In the genomic region with DNA sequence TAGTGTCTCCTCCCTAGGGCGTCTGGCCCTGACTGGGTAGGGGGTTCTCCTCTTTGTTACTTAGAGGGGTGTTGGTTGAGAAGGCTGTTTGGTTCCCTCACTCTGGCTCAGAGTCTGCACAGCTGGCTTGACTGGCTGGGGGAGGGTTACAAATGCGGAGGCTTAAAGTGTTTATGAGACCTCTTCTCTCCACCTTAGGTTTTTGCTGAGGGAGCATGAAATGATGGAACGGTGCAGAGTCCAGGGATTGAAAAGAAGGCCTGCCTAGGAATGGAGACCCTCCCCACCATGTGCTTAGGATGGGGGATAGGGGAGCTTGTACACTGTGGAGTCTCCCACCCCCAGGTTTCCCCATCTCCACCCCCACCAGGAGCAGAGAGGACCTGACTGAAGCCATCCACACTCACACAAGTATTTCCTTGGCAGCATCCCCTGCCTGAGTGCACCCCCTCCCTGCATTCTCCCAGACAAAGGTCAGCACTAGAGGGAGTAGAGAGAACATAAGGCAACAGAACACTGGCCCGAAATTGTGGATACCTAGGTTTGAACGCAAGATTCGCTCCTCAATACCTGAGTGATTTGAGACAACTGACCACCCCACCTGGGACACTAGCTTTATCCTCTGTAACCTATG, we compare ENCODE assay signal across 8 cellular contexts. TPM values are rescaled to one million over a fixed set of nuclear protein-coding genes. Genes with fewer than 3 reads are reported as not detected.
DNase-seq lines count a peak whose midpoint lies in the region; ATAC-seq and TF ChIP-seq lines count a peak whose summit lies in the region.

No MANE protein-coding gene starts in this region.

- POLR2A ChIA-PET in AG04449 (lab: Yijun Ruan, JAX): interaction anchor here (1.1 kb wide), 1 partner anchor 32 kb away, joined by 3 read pairs; no protein-coding TSS in a partner anchor

- peak overlapping the region; percentile 91 for H3K27ac Mint-ChIP-seq in dendritic cell treated with granulocyte-macrophage colony-stimulating factor and Interleukin-4, amounts not matched to agents 40 ng/mL and 50 ng/mL, for 4 days

- H3K4me1 ChIP-seq in muscle layer of duodenum (ENCODE audit: control insufficient read depth in 1 of 2, insufficient read depth in 2 of 2, low read length in 2 of 2): peaks cover 22 to 23% of the 10 kb centered on the region in 2 donors

- no peak for DNase-seq in AG04449 (ENCODE audit: low read depth, low spot score)
- no peak for DNase-seq in NK-92 treated with Interleukin-12 subunit alpha and Interleukin-12 subunit beta, amount 100 ng/mL, for 24 hours (lab: John Stamatoyannopoulos, UW)
- DNase-seq in epidermal melanocyte (ENCODE audit: insufficient read length, low spot score): no peak
- DNase-seq in left lobe of liver (ENCODE audit: low spot score): no peak
- DNase-seq in NCI-H187 (lab: John Stamatoyannopoulos, UW): no peak

- H3K36me3 ChIP-seq in KOPT-K1 (ENCODE audit: insufficient read depth, low read length) (no peaks in the 10 kb centered on the region), muscle layer of duodenum (ENCODE audit: control insufficient read depth in 1 of 2, insufficient read depth in 2 of 2, low read length in 2 of 2) (peaks cover 0 to 3% of the 10 kb centered on the region in 2 donors)

- H3K9me3 Mint-ChIP-seq in dendritic cell treated with granulocyte-macrophage colony-stimulating factor and Interleukin-4, amounts not matched to agents 40 ng/mL and 50 ng/mL, for 4 days: no peaks in the 10 kb centered on the region

- H3K9me3 ChIP-seq in KOPT-K1 (ENCODE audit: insufficient read depth, low read length, poor library complexity, severe bottlenecking) (no peaks in the 10 kb centered on the region), muscle layer of duodenum (ENCODE audit: control insufficient read depth in 1 of 2, low read length in 2 of 2) (no peaks in the 10 kb centered on the region)

- no peaks in the 10 kb centered on the region for H3K27me3 ChIP-seq in muscle layer of duodenum (ENCODE audit: low read depth, low read length)

- TF ChIP-seq CTCF in AG04449 (IDR thresholded peaks at IDR 0.05; ENCODE audit: insufficient read depth, low read length, missing control alignments): peak; percentile 50

- H3K36me3 Mint-ChIP-seq in dendritic cell treated with granulocyte-macrophage colony-stimulating factor and Interleukin-4, amounts not matched to agents 40 ng/mL and 50 ng/mL, for 4 days (ENCODE audit: low read depth): peaks cover 18% of the 10 kb centered on the region

- intact Hi-C loops in dendritic cell treated with granulocyte-macrophage colony-stimulating factor and Interleukin-4, amounts not matched to agents 40 ng/mL and 50 ng/mL, for 4 days (cut with micrococcal nuclease): no loop called here

- no peak for ATAC-seq in left lobe of liver

- H3K4me3 Mint-ChIP-seq in dendritic cell treated with granulocyte-macrophage colony-stimulating factor and Interleukin-4, amounts not matched to agents 40 ng/mL and 50 ng/mL, for 4 days: no peak overlapping the region

- CTCF ChIA-PET in AG04449 (lab: Yijun Ruan, JAX): interaction anchor here (1.1 to 3.1 kb wide), 4 partner anchors 10 to 281 kb away, joined by 3 to 48 read pairs (median 8); a partner anchor contains a TSS

- H3K27ac ChIP-seq in KOPT-K1 (ENCODE audit: low read depth, low read length, poor library complexity, severe bottlenecking) (peak overlapping the region; percentile 84), muscle layer of duodenum (ENCODE audit: low read length) (peak overlapping the region; percentile 83)

- no peaks in the 10 kb centered on the region for H3K27me3 Mint-ChIP-seq in dendritic cell treated with granulocyte-macrophage colony-stimulating factor and Interleukin-4, amounts not matched to agents 40 ng/mL and 50 ng/mL, for 4 days

- H3K4me3 ChIP-seq in AG04449 (ENCODE audit: low read depth, low read length): peak overlapping the region; percentile 91
- H3K4me3 ChIP-seq in muscle layer of duodenum (ENCODE audit: low read depth in 1 of 2, low read length in 2 of 2): peak overlapping the region; percentile 83 to 88

- peaks cover 46% of the 10 kb centered on the region for H3K4me1 Mint-ChIP-seq in dendritic cell treated with granulocyte-macrophage colony-stimulating factor and Interleukin-4, amounts not matched to agents 40 ng/mL and 50 ng/mL, for 4 days (ENCODE audit: low read depth)

RNA-seq across cellular contexts. Expression of a gene that starts 1.7 kb away (rescaled TPM):
- 15.8 TPM for total RNA-seq in left lobe of liver

RNA-seq across cellular contexts. Expression of a gene that starts 11.0 kb away (rescaled TPM):
- total RNA-seq in left lobe of liver: 6.9 TPM

RNA-seq across cellular contexts. Expression of a gene that starts 30.3 kb away (rescaled TPM):
- 19.3 TPM for total RNA-seq in left lobe of liver

RNA-seq across cellular contexts. Expression of a gene that starts 56.7 kb away (rescaled TPM):
- total RNA-seq in left lobe of liver: 10.3 TPM
